Comparison of ENCODE assay signal across 14 cellular contexts in genomic region chr17:37671813-37672544, GRCh38. TPM values are rescaled to one million over a fixed set of nuclear protein-coding genes. Genes with fewer than 3 reads are reported as not detected.
DNase-seq lines count a peak whose midpoint lies in the region; ATAC-seq and TF ChIP-seq lines count a peak whose summit lies in the region.
"Had no signal": no experiment of that assay in that cellular context is flagged by ENCODE, and none has a peak within 500 bp of the region (broad histone marks: within the 10 kb centered on the region; RNA-seq: fewer than 3 reads in every experiment).

No MANE protein-coding gene starts in this region.

- POLR2A ChIA-PET in activated CD4-positive, alpha-beta memory T cell treated with anti-CD3 and anti-CD28 coated beads, Interleukin-2, amount 10 ng/mL, durations not matched to agents 7 days and 5 days (lab: Charles Lee) = no interaction called here

- no peak for TF ChIP-seq CTCF in astrocyte of the spinal cord (IDR thresholded peaks at IDR 0.05; ENCODE audit: low read depth, low read length)
- no peak for TF ChIP-seq CTCF in mesothelial cell of epicardium (IDR thresholded peaks at IDR 0.05; ENCODE audit: unreplicated experiment)

- H3K27me3 Mint-ChIP-seq in mesothelial cell of epicardium (ENCODE audit: low read depth) = no peaks in the 10 kb centered on the region
- peaks cover 15% of the 10 kb centered on the region for H3K27me3 Mint-ChIP-seq in activated CD4-positive, alpha-beta memory T cell treated with anti-CD3 and anti-CD28 coated beads, Interleukin-2, amount 10 ng/mL, durations not matched to agents 7 days and 5 days
- peaks cover 8% of the 10 kb centered on the region for H3K27me3 Mint-ChIP-seq in activated naive CD8-positive, alpha-beta T cell treated with anti-CD3 and anti-CD28 coated beads, Interleukin-2, amount 50 U/mL, for 24 hours
- peaks cover 12% of the 10 kb centered on the region for H3K27me3 Mint-ChIP-seq in activated T-cell treated with anti-CD3 and anti-CD28 coated beads, Interleukin-2, amount 50 U/mL, for 24 hours

- H3K9me3 Mint-ChIP-seq in mesothelial cell of epicardium = no peaks in the 10 kb centered on the region
- no peaks in the 10 kb centered on the region for H3K9me3 Mint-ChIP-seq in activated CD4-positive, alpha-beta memory T cell treated with anti-CD3 and anti-CD28 coated beads, Interleukin-2, amount 10 ng/mL, durations not matched to agents 7 days and 5 days
- no peaks in the 10 kb centered on the region for H3K9me3 Mint-ChIP-seq in activated naive CD8-positive, alpha-beta T cell treated with anti-CD3 and anti-CD28 coated beads, Interleukin-2, amount 50 U/mL, for 24 hours
- H3K9me3 Mint-ChIP-seq in activated T-cell treated with anti-CD3 and anti-CD28 coated beads, Interleukin-2, amount 50 U/mL, for 24 hours = no peaks in the 10 kb centered on the region
- H3K9me3 Mint-ChIP-seq: activated naive CD4-positive, alpha-beta T cell treated with anti-CD3 and anti-CD28 coated beads, Interleukin-2, amount 10 ng/mL, durations not matched to agents 7 days and 5 days; CD8-positive, alpha-beta memory T cell had no signal

- peak overlapping the region; percentile 58 for H3K27ac Mint-ChIP-seq in mesothelial cell of epicardium
- H3K27ac Mint-ChIP-seq in activated CD4-positive, alpha-beta memory T cell treated with anti-CD3 and anti-CD28 coated beads, Interleukin-2, amount 10 ng/mL, durations not matched to agents 7 days and 5 days = no peak overlapping the region
- no peak overlapping the region for H3K27ac Mint-ChIP-seq in activated naive CD8-positive, alpha-beta T cell treated with anti-CD3 and anti-CD28 coated beads, Interleukin-2, amount 50 U/mL, for 24 hours
- H3K27ac Mint-ChIP-seq in activated T-cell treated with anti-CD3 and anti-CD28 coated beads, Interleukin-2, amount 50 U/mL, for 24 hours = no peak overlapping the region
- H3K27ac Mint-ChIP-seq: activated naive CD4-positive, alpha-beta T cell treated with anti-CD3 and anti-CD28 coated beads, Interleukin-2, amount 10 ng/mL, durations not matched to agents 7 days and 5 days; CD8-positive, alpha-beta memory T cell had no signal

- DNase-seq in AG20443 (ENCODE audit: low spot score) (peak; percentile 87), NCI-H187 treated with DMSO at 0.1 percent for 48 hours (lab: John Stamatoyannopoulos, UW) (peak; percentile 78), astrocyte of the spinal cord (ENCODE audit: low read depth, low spot score) (peak; percentile 80), mesothelial cell of epicardium (ENCODE audit: low spot score in 2 of 2, unreplicated experiment in 2 of 2) (no peak), iPS-NIHi11 (ENCODE audit: low spot score) (no peak)
- no peak for DNase-seq in activated CD4-positive, alpha-beta memory T cell treated with anti-CD3 and anti-CD28 coated beads, Interleukin-2, amount 10 ng/mL, durations not matched to agents 7 days and 5 days
- DNase-seq in activated naive CD8-positive, alpha-beta T cell treated with anti-CD3 and anti-CD28 coated beads, Interleukin-2, amount 50 U/mL, for 24 hours = no peak
- DNase-seq in activated T-cell treated with anti-CD3 and anti-CD28 coated beads, Interleukin-2, amount 50 U/mL, for 24 hours = no peak
- DNase-seq: activated CD4-positive, CD25-positive, alpha-beta regulatory T cell; activated naive CD4-positive, alpha-beta T cell treated with anti-CD3 and anti-CD28 coated beads, Interleukin-2, amount 10 ng/mL, durations not matched to agents 7 days and 5 days; CD8-positive, alpha-beta memory T cell; stimulated activated naive CD4-positive, alpha-beta T cell treated with Interleukin-2 at 50 U/mL for 16 hours had no signal

- CTCF ChIA-PET in activated CD4-positive, alpha-beta memory T cell treated with anti-CD3 and anti-CD28 coated beads, Interleukin-2, amount 10 ng/mL, durations not matched to agents 7 days and 5 days (lab: Charles Lee) = interaction anchor here (1.0 kb wide), 1 partner anchor 120 kb away, joined by 3 read pairs; no protein-coding TSS in a partner anchor

- no peak overlapping the region for H3K4me3 ChIP-seq in astrocyte of the spinal cord (ENCODE audit: low read depth, low read length)
- H3K4me3 ChIP-seq: lung, skin epidermis had no signal

- no peak overlapping the region for H3K4me3 Mint-ChIP-seq in mesothelial cell of epicardium
- H3K4me3 Mint-ChIP-seq in activated CD4-positive, alpha-beta memory T cell treated with anti-CD3 and anti-CD28 coated beads, Interleukin-2, amount 10 ng/mL, durations not matched to agents 7 days and 5 days = no peak overlapping the region
- no peak overlapping the region for H3K4me3 Mint-ChIP-seq in activated naive CD8-positive, alpha-beta T cell treated with anti-CD3 and anti-CD28 coated beads, Interleukin-2, amount 50 U/mL, for 24 hours
- H3K4me3 Mint-ChIP-seq in activated T-cell treated with anti-CD3 and anti-CD28 coated beads, Interleukin-2, amount 50 U/mL, for 24 hours = no peak overlapping the region
- H3K4me3 Mint-ChIP-seq: activated naive CD4-positive, alpha-beta T cell treated with anti-CD3 and anti-CD28 coated beads, Interleukin-2, amount 10 ng/mL, durations not matched to agents 7 days and 5 days; CD8-positive, alpha-beta memory T cell had no signal

- in situ Hi-C loops in astrocyte of the spinal cord (cut with HindIII; ENCODE audit: low sequenced_read_pairs) = no loop called here

- no peaks in the 10 kb centered on the region for H3K36me3 Mint-ChIP-seq in mesothelial cell of epicardium
- no peaks in the 10 kb centered on the region for H3K36me3 Mint-ChIP-seq in activated CD4-positive, alpha-beta memory T cell treated with anti-CD3 and anti-CD28 coated beads, Interleukin-2, amount 10 ng/mL, durations not matched to agents 7 days and 5 days (ENCODE audit: low read depth)
- H3K36me3 Mint-ChIP-seq in activated naive CD8-positive, alpha-beta T cell treated with anti-CD3 and anti-CD28 coated beads, Interleukin-2, amount 50 U/mL, for 24 hours (ENCODE audit: low read depth) = no peaks in the 10 kb centered on the region
- no peaks in the 10 kb centered on the region for H3K36me3 Mint-ChIP-seq in activated T-cell treated with anti-CD3 and anti-CD28 coated beads, Interleukin-2, amount 50 U/mL, for 24 hours (ENCODE audit: low read depth)
- H3K36me3 Mint-ChIP-seq: activated naive CD4-positive, alpha-beta T cell treated with anti-CD3 and anti-CD28 coated beads, Interleukin-2, amount 10 ng/mL, durations not matched to agents 7 days and 5 days; CD8-positive, alpha-beta memory T cell had no signal

- ATAC-seq in activated naive CD8-positive, alpha-beta T cell treated with anti-CD3 and anti-CD28 coated beads, Interleukin-2, amount 50 U/mL, for 24 hours = no peak

- peaks cover 19% of the 10 kb centered on the region for H3K4me1 Mint-ChIP-seq in mesothelial cell of epicardium
- no peaks in the 10 kb centered on the region for H3K4me1 Mint-ChIP-seq in activated CD4-positive, alpha-beta memory T cell treated with anti-CD3 and anti-CD28 coated beads, Interleukin-2, amount 10 ng/mL, durations not matched to agents 7 days and 5 days
- H3K4me1 Mint-ChIP-seq in activated naive CD8-positive, alpha-beta T cell treated with anti-CD3 and anti-CD28 coated beads, Interleukin-2, amount 50 U/mL, for 24 hours = no peaks in the 10 kb centered on the region
- no peaks in the 10 kb centered on the region for H3K4me1 Mint-ChIP-seq in activated T-cell treated with anti-CD3 and anti-CD28 coated beads, Interleukin-2, amount 50 U/mL, for 24 hours (ENCODE audit: low read depth)
- H3K4me1 Mint-ChIP-seq: activated naive CD4-positive, alpha-beta T cell treated with anti-CD3 and anti-CD28 coated beads, Interleukin-2, amount 10 ng/mL, durations not matched to agents 7 days and 5 days; CD8-positive, alpha-beta memory T cell had no signal

RNA-seq across cellular contexts. Expression of gene DDX52, which starts 28.7 kb away (rescaled TPM):
- 45.8 to 49.0 TPM (median 48.3 TPM) in 3 replicates for total RNA-seq in mesothelial cell of epicardium
- 10 to 100 TPM; 26.3 to 28.0 TPM for total RNA-seq in activated CD4-positive, alpha-beta memory T cell treated with anti-CD3 and anti-CD28 coated beads, Interleukin-2, amount 10 ng/mL, durations not matched to agents 7 days and 5 days

Comparison
In these comparisons a context has a peak if more than half of its experiments do, and no peak if none do; other contexts are left out.
1. DNase-seq: peak in AG20443 (single experiment), NCI-H187 treated with DMSO at 0.1 percent for 48 hours (single experiment) and astrocyte of the spinal cord (single experiment); none in mesothelial cell of epicardium (0 of 2), activated CD4-positive, alpha-beta memory T cell treated with anti-CD3 and anti-CD28 coated beads, Interleukin-2, amount 10 ng/mL, durations not matched to agents 7 days and 5 days (single experiment), activated naive CD8-positive, alpha-beta T cell treated with anti-CD3 and anti-CD28 coated beads, Interleukin-2, amount 50 U/mL, for 24 hours (single experiment), activated T-cell treated with anti-CD3 and anti-CD28 coated beads, Interleukin-2, amount 50 U/mL, for 24 hours (single experiment) and iPS-NIHi11 (single experiment).